In genomic region chr1:16553244-16553643, GRCh38 we compare ENCODE assay signal across 3 cellular contexts. TPM values are rescaled to one million over a fixed set of nuclear protein-coding genes. Genes with fewer than 3 reads are reported as not detected.
"Had no signal": no experiment of that assay in that cellular context is flagged by ENCODE, and none has a peak within 500 bp of the region (broad histone marks: within the 10 kb centered on the region; RNA-seq: fewer than 3 reads in every experiment).

No MANE protein-coding gene starts in this region.

RNA-seq across cellular contexts. Expression of gene RNU1-1, which starts 39.2 kb away (rescaled TPM):
- polyA plus RNA-seq: stomach, thymus, urinary bladder had no signal
